9 cellular contexts compared by ENCODE assay signal in the genomic region with DNA sequence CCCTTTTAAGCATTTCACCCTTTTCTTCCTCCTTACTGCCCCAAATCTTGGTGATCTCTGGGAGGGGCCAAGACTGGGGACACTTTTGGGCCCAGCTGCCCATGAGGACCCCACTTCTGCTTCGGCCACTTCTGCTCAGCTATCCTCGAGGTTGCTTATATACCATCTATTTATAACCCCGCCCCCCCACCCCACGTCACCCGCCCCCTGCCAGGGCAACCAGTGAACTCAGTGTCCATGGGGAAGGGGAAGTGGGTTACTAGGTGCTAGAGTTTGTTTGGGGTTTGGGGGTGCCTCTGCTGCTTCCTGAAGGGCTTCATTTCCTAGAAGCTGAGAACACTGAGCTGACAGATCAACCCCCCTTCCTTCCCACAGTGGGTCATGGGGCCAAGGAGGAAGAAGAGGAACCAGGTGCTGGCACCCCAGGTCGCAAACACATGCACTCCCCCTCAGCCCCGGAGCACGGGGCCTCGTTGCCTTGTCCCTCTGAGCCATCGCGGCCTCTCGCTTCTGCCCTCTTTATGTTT. TPM values are rescaled to one million over a fixed set of nuclear protein-coding genes. Genes with fewer than 3 reads are reported as not detected.
DNase-seq lines count a peak whose midpoint lies in the region; ATAC-seq and TF ChIP-seq lines count a peak whose summit lies in the region.
"Had no signal": no experiment of that assay in that cellular context is flagged by ENCODE, and none has a peak within 500 bp of the region (broad histone marks: within the 10 kb centered on the region; RNA-seq: fewer than 3 reads in every experiment).

No MANE protein-coding gene starts in this region.

- no peak for TF ChIP-seq POLR2A in lower leg skin (IDR thresholded peaks at IDR 0.05)
- no peak for TF ChIP-seq POLR2A in tibial nerve (IDR thresholded peaks at IDR 0.05)

- no peaks in the 10 kb centered on the region for H3K27me3 ChIP-seq in tibial nerve

- 42 to 53% methylated on average over 10 to 12 of the region's 12 CpGs for WGBS in lower leg skin, 2 donors
- WGBS in tibial nerve, 2 donors: 34 to 50% methylated on average over 10 to 12 of the region's 12 CpGs

- H3K36me3 ChIP-seq in tibial nerve: no peaks in the 10 kb centered on the region

- intact Hi-C loops in lower leg skin (cut with DNase I; ENCODE audit: low total_unique reads): no loop called here

- TF ChIP-seq EP300 in tibial nerve (IDR thresholded peaks at IDR 0.05): peak in 1 of 2 donors; percentile 14

- peak in 9 of 14 donors; percentile 10 to 69 (median 49) for DNase-seq in C1 segment of cervical spinal cord (lab: John Stamatoyannopoulos, UW)
- DNase-seq in NK-92 treated with Interleukin-12 subunit alpha and Interleukin-12 subunit beta, amount 100 ng/mL, for 24 hours (lab: John Stamatoyannopoulos, UW): peak; percentile 76
- DNase-seq in activated gamma-delta T cell treated with Interleukin-2 at 50 U/mL for 16 hours: peak; percentile 77
- DNase-seq in lower leg skin (ENCODE audit: low spot score in 2 of 2): peak; percentile 59 to 88
- DNase-seq in tibial nerve (ENCODE audit: low spot score in 2 of 2): no peak
- DNase-seq in superior temporal gyrus (ENCODE audit: extremely low spot score): no peak
- no peak for DNase-seq in NCI-H2107 treated with DMSO at 0.1 percent for 48 hours (lab: John Stamatoyannopoulos, UW; ENCODE audit: unreplicated experiment)

- peaks cover 0 to 42% (median 22%) of the 10 kb centered on the region in 4 donors for H3K4me1 ChIP-seq in tibial nerve

- H3K27ac ChIP-seq in tibial nerve: peak overlapping the region in 3 of 4 donors; percentile 61 to 80 (median 77)
- H3K27ac ChIP-seq: SK-N-MC had no signal

- TF ChIP-seq CTCF in lower leg skin (IDR thresholded peaks at IDR 0.05): no peak
- TF ChIP-seq CTCF in tibial nerve (IDR thresholded peaks at IDR 0.05): no peak

- H3K9me3 ChIP-seq in tibial nerve: no peaks in the 10 kb centered on the region

- H3K4me3 ChIP-seq in lower leg skin (ENCODE audit: low read depth, poor library complexity, severe bottlenecking): no peak overlapping the region
- no peak overlapping the region for H3K4me3 ChIP-seq in tibial nerve
- H3K4me3 ChIP-seq: SK-N-MC had no signal

- ATAC-seq in GM18511 (IDR thresholded peaks at IDR 0.05; ENCODE audit: unreplicated experiment): no peak

RNA-seq across cellular contexts. Expression of gene ADGRE5, which starts 6.1 kb away (rescaled TPM):
- total RNA-seq in lower leg skin (10 to 100 TPM in 3 of 4 donors, 1 to 10 TPM in 1; 8.0 to 18.6 (median 15.6) TPM), tibial nerve (10 to 100 TPM; 22.0 to 40.9 (median 27.7) TPM)

RNA-seq across cellular contexts. Expression of gene DDX39A, which starts 44.0 kb away (rescaled TPM):
- total RNA-seq in lower leg skin: 100 to 1,000 TPM in 1 of 4 donors, 10 to 100 TPM in 3; 65.7 to 128 (median 76.4) TPM
- 100 to 1,000 TPM in 2 of 4 donors, 10 to 100 TPM in 2; 60.7 to 136 (median 92.6) TPM for total RNA-seq in tibial nerve

RNA-seq across cellular contexts. Expression of gene PKN1, which starts 58.0 kb away (rescaled TPM):
- 10 to 100 TPM; 13.2 to 30.9 (median 16.4) TPM for total RNA-seq in lower leg skin
- 100 to 1,000 TPM in 2 of 4 donors, 10 to 100 TPM in 2; 73.9 to 150 (median 118) TPM for total RNA-seq in tibial nerve

Comparison
In these comparisons a context has a peak if more than half of its experiments do, and no peak if none do; other contexts are left out.
1. DNase-seq: peak in C1 segment of cervical spinal cord (9 of 14), NK-92 treated with Interleukin-12 subunit alpha and Interleukin-12 subunit beta, amount 100 ng/mL, for 24 hours (single experiment), activated gamma-delta T cell treated with Interleukin-2 at 50 U/mL for 16 hours (single experiment) and lower leg skin (2 of 2); none in tibial nerve (0 of 2), superior temporal gyrus (single experiment) and NCI-H2107 treated with DMSO at 0.1 percent for 48 hours (single experiment).